16 cellular contexts compared by ENCODE assay signal in genomic region chr6:160679402-160679769, GRCh38. TPM values are rescaled to one million over a fixed set of nuclear protein-coding genes. Genes with fewer than 3 reads are reported as not detected.
A peak's percentile ranks its signal among the peaks of the same experiment; 100 is the strongest.
DNase-seq lines count a peak whose midpoint lies in the region; ATAC-seq and TF ChIP-seq lines count a peak whose summit lies in the region.
"Had no signal": no experiment of that assay in that cellular context is flagged by ENCODE, and none has a peak within 500 bp of the region (broad histone marks: within the 10 kb centered on the region; RNA-seq: fewer than 3 reads in every experiment).

No MANE protein-coding gene starts in this region.

- H3K4me3 ChIP-seq in kidney epithelial cell (ENCODE audit: low read depth, low read length) = peak overlapping the region; percentile 27
- H3K4me3 ChIP-seq: ascending aorta, psoas muscle, thoracic aorta had no signal

- H3K27me3 Mint-ChIP-seq in activated CD4-positive, alpha-beta T cell treated with anti-CD3 and anti-CD28 coated beads for 36 hours = peaks cover 22% of the 10 kb centered on the region
- peaks cover 18% of the 10 kb centered on the region for H3K27me3 Mint-ChIP-seq in chondrocyte (ENCODE audit: low read depth)

- no peaks in the 10 kb centered on the region for H3K36me3 ChIP-seq in kidney epithelial cell (ENCODE audit: control insufficient read depth, insufficient read depth, low read length)
- H3K36me3 ChIP-seq: ascending aorta, thoracic aorta had no signal

- CTCF ChIA-PET in activated CD4-positive, alpha-beta T cell treated with anti-CD3 and anti-CD28 coated beads for 36 hours (lab: Charles Lee) = no interaction called here

- TF ChIP-seq CTCF in chondrocyte (IDR thresholded peaks at IDR 0.05) (peak; percentile 64), kidney epithelial cell (IDR thresholded peaks at IDR 0.05; ENCODE audit: insufficient read depth, low read length, poor library complexity, severe bottlenecking) (peak; percentile 69)

- no peak for ATAC-seq in activated CD4-positive, alpha-beta T cell treated with anti-CD3 and anti-CD28 coated beads for 36 hours
- ATAC-seq in activated naive CD4-positive, alpha-beta T cell treated with anti-CD3 and anti-CD28 coated beads, Interleukin-2, amount 50 U/mL, for 72 hours = no peak
- ATAC-seq in HG02852 (IDR thresholded peaks at IDR 0.05; ENCODE audit: unreplicated experiment) = no peak
- ATAC-seq: HCT116, psoas muscle had no signal

- no peaks in the 10 kb centered on the region for H3K36me3 Mint-ChIP-seq in activated CD4-positive, alpha-beta T cell treated with anti-CD3 and anti-CD28 coated beads for 36 hours (ENCODE audit: low read depth)
- H3K36me3 Mint-ChIP-seq in chondrocyte (ENCODE audit: low read depth) = no peaks in the 10 kb centered on the region
- H3K36me3 Mint-ChIP-seq in activated naive CD4-positive, alpha-beta T cell treated with anti-CD3 and anti-CD28 coated beads, Interleukin-2, amount 50 U/mL, for 72 hours = no peaks in the 10 kb centered on the region

- DNase-seq in activated CD4-positive, alpha-beta T cell treated with anti-CD3 and anti-CD28 coated beads for 36 hours = peak; percentile 16
- no peak for DNase-seq in activated CD4-positive, alpha-beta T cell treated with anti-CD3 and anti-CD28 coated beads, Interleukin-2, amount 50 U/mL, for 4 hours
- DNase-seq in chondrocyte (ENCODE audit: low spot score) (no peak), kidney epithelial cell (ENCODE audit: low read depth) (no peak), SKM-1 treated with dmso at 0.1 percent for 144 hours (lab: John Stamatoyannopoulos, UW; ENCODE audit: unreplicated experiment) (no peak)
- peak; percentile 28 for DNase-seq in stimulated activated CD8-positive, alpha-beta memory T cell treated with anti-CD3 and anti-CD28 coated beads, Interleukin-4, amount 100 ng/mL, for 48 hours
- DNase-seq in activated naive CD4-positive, alpha-beta T cell treated with anti-CD3 and anti-CD28 coated beads, Interleukin-2, amount 50 U/mL, for 72 hours (ENCODE audit: low spot score in 2 of 2) = no peak
- DNase-seq: ACHN, Kasumi-1, NCI-H2227 treated with DMSO at 0.1 percent for 48 hours, psoas muscle had no signal

- H3K9me3 Mint-ChIP-seq in activated CD4-positive, alpha-beta T cell treated with anti-CD3 and anti-CD28 coated beads for 36 hours (ENCODE audit: low read depth) = no peaks in the 10 kb centered on the region
- peaks cover 14% of the 10 kb centered on the region for H3K9me3 Mint-ChIP-seq in chondrocyte (ENCODE audit: low read depth)
- peaks cover 0 to 3% of the 10 kb centered on the region in 2 donors for H3K9me3 Mint-ChIP-seq in activated naive CD4-positive, alpha-beta T cell treated with anti-CD3 and anti-CD28 coated beads, Interleukin-2, amount 50 U/mL, for 72 hours

- no peaks in the 10 kb centered on the region for H3K4me1 Mint-ChIP-seq in activated CD4-positive, alpha-beta T cell treated with anti-CD3 and anti-CD28 coated beads for 36 hours
- peaks cover 3% of the 10 kb centered on the region for H3K4me1 Mint-ChIP-seq in chondrocyte (ENCODE audit: low read depth)

- no peak overlapping the region for H3K27ac Mint-ChIP-seq in activated CD4-positive, alpha-beta T cell treated with anti-CD3 and anti-CD28 coated beads for 36 hours
- no peak overlapping the region for H3K27ac Mint-ChIP-seq in chondrocyte (ENCODE audit: unreplicated experiment)
- H3K27ac Mint-ChIP-seq in activated naive CD4-positive, alpha-beta T cell treated with anti-CD3 and anti-CD28 coated beads, Interleukin-2, amount 50 U/mL, for 72 hours = no peak overlapping the region

- no peak overlapping the region for H3K4me3 Mint-ChIP-seq in activated CD4-positive, alpha-beta T cell treated with anti-CD3 and anti-CD28 coated beads for 36 hours
- peak overlapping the region; percentile 45 for H3K4me3 Mint-ChIP-seq in chondrocyte (ENCODE audit: unreplicated experiment)

- intact Hi-C loops in activated CD4-positive, alpha-beta T cell treated with anti-CD3 and anti-CD28 coated beads for 36 hours (cut with DNase I, micrococcal nuclease) = no loop called here

- POLR2A ChIA-PET in activated CD4-positive, alpha-beta T cell treated with anti-CD3 and anti-CD28 coated beads for 36 hours (lab: Charles Lee) = no interaction called here

- peaks cover 7% of the 10 kb centered on the region for H3K27me3 ChIP-seq in kidney epithelial cell (ENCODE audit: control insufficient read depth, insufficient read depth, low read length)
- H3K27me3 ChIP-seq: ascending aorta had no signal

RNA-seq across cellular contexts. Expression of gene LPA, which starts 15.3 kb away (rescaled TPM):
- total RNA-seq in activated CD4-positive, alpha-beta T cell treated with anti-CD3 and anti-CD28 coated beads for 36 hours = not detected
- total RNA-seq in chondrocyte = 0.31 TPM in 1 of 3 replicates, not detected in the others
- total RNA-seq in kidney epithelial cell = not detected in 2 replicates
- not detected for total RNA-seq in activated naive CD4-positive, alpha-beta T cell treated with anti-CD3 and anti-CD28 coated beads, Interleukin-2, amount 50 U/mL, for 72 hours
- total RNA-seq: ascending aorta, endothelial cell of umbilical vein, thoracic aorta had no signal

RNA-seq across cellular contexts. Expression of gene PLG, which starts 22.7 kb away (rescaled TPM):
- total RNA-seq in activated CD4-positive, alpha-beta T cell treated with anti-CD3 and anti-CD28 coated beads for 36 hours = not detected
- total RNA-seq in chondrocyte = not detected in 3 replicates
- total RNA-seq in kidney epithelial cell = not detected in 2 replicates
- total RNA-seq in activated naive CD4-positive, alpha-beta T cell treated with anti-CD3 and anti-CD28 coated beads, Interleukin-2, amount 50 U/mL, for 72 hours = not detected
- total RNA-seq: endothelial cell of umbilical vein, thoracic aorta had no signal

Comparison
In these comparisons a context has a peak if more than half of its experiments do, and no peak if none do; other contexts are left out.
1. DNase-seq: peak in activated CD4-positive, alpha-beta T cell treated with anti-CD3 and anti-CD28 coated beads for 36 hours (single experiment) and stimulated activated CD8-positive, alpha-beta memory T cell treated with anti-CD3 and anti-CD28 coated beads, Interleukin-4, amount 100 ng/mL, for 48 hours (single experiment); none in activated CD4-positive, alpha-beta T cell treated with anti-CD3 and anti-CD28 coated beads, Interleukin-2, amount 50 U/mL, for 4 hours (0 of 2), chondrocyte (single experiment), kidney epithelial cell (single experiment), SKM-1 treated with dmso at 0.1 percent for 144 hours (single experiment) and activated naive CD4-positive, alpha-beta T cell treated with anti-CD3 and anti-CD28 coated beads, Interleukin-2, amount 50 U/mL, for 72 hours (0 of 2).